Comparison of ENCODE assay signal across 27 cellular contexts in the genomic region with DNA sequence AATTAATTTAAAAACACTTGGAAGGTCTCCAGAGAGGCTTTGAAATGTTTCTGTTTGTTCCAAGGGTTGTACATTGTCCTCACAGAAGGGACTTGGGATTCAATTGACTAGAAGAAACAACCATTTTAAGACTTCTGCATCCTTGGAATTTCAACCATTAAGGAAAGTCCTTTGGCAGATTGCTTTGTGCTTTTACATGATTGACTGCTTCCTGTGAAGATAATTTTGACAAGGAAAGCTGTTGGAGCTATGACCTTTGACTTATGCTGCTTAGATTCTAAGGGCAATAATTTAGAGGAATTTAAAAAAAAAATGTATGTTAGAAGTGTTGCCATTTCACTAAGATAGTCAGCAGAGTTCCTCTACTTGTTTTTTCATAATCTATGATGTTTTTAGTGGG.
DNase-seq lines count a peak whose midpoint lies in the region; ATAC-seq and TF ChIP-seq lines count a peak whose summit lies in the region.
"Had no signal": no experiment of that assay in that cellular context is flagged by ENCODE, and none has a peak within 500 bp of the region (broad histone marks: within the 10 kb centered on the region; RNA-seq: fewer than 3 reads in every experiment).

No MANE protein-coding gene starts in this region.

- no peak for ATAC-seq in activated naive CD8-positive, alpha-beta T cell treated with anti-CD3 and anti-CD28 coated beads, Interleukin-2, amount 50 U/mL, for 24 hours
- no peak for ATAC-seq in central memory CD8-positive, alpha-beta T cell (replicated peaks; ENCODE audit: extremely low read depth, poor library complexity, severe bottlenecking)
- no peak for ATAC-seq in natural killer cell
- no peak for ATAC-seq in HG03439 (IDR thresholded peaks at IDR 0.05; ENCODE audit: unreplicated experiment)
- ATAC-seq: left lung; psoas muscle; stimulated activated effector memory CD8-positive, alpha-beta T cell treated with anti-CD3 and anti-CD28 coated beads, Interleukin-12 subunit alpha, Interleukin-12 subunit beta, amount 100 ng/mL, for 72 hours had no signal

- no peak for DNase-seq in activated naive CD8-positive, alpha-beta T cell treated with anti-CD3 and anti-CD28 coated beads, Interleukin-2, amount 50 U/mL, for 24 hours
- no peak for DNase-seq in activated naive CD8-positive, alpha-beta T cell treated with anti-CD3 and anti-CD28 coated beads for 36 hours
- no peak for DNase-seq in central memory CD8-positive, alpha-beta T cell (ENCODE audit: low spot score in 2 of 2)
- no peak for DNase-seq in natural killer cell
- DNase-seq in GM20000 (ENCODE audit: low spot score), result no peak
- DNase-seq in tibial nerve (ENCODE audit: low spot score in 2 of 2), result no peak
- no peak for DNase-seq in HuH-7 (ENCODE audit: low spot score)
- DNase-seq: activated CD4-positive, alpha-beta T cell treated with anti-CD3 and anti-CD28 coated beads for 48 hours; activated naive CD4-positive, alpha-beta T cell treated with anti-CD3 and anti-CD28 coated beads, Interleukin-2, amount 50 U/mL, for 16 hours; activated T-cell treated with anti-CD3 and anti-CD28 coated beads for 4 hours; CD4-positive, CD25-positive, alpha-beta regulatory T cell; DMS 273 treated with DMSO at 0.1 percent for 48 hours; erythroblast; glutamatergic neuron; left lung; mesendoderm; NCI-H2107; NCI-H510A; occipital lobe; psoas muscle; sigmoid colon; T1000; upper lobe of left lung had no signal

- no peaks in the 10 kb centered on the region for H3K27me3 ChIP-seq in tibial nerve
- H3K27me3 ChIP-seq: left lung, sigmoid colon, upper lobe of left lung had no signal

- TF ChIP-seq CTCF in natural killer cell (IDR thresholded peaks at IDR 0.05) (no peak), GM20000 (IDR thresholded peaks at IDR 0.05; ENCODE audit: extremely low read depth, missing control alignments) (no peak), tibial nerve (IDR thresholded peaks at IDR 0.05) (no peak)

- TF ChIP-seq EP300 in tibial nerve (IDR thresholded peaks at IDR 0.05), result no peak

- no peaks in the 10 kb centered on the region for H3K9me3 ChIP-seq in tibial nerve
- H3K9me3 ChIP-seq: left lung, psoas muscle, sigmoid colon, upper lobe of left lung had no signal

- H3K36me3 ChIP-seq in tibial nerve, result no peaks in the 10 kb centered on the region
- H3K36me3 ChIP-seq: left lung, sigmoid colon, upper lobe of left lung had no signal

- no peak overlapping the region for H3K4me3 ChIP-seq in tibial nerve
- H3K4me3 ChIP-seq: left lung, psoas muscle, sigmoid colon, upper lobe of left lung had no signal

- H3K27me3 Mint-ChIP-seq in activated naive CD8-positive, alpha-beta T cell treated with anti-CD3 and anti-CD28 coated beads, Interleukin-2, amount 50 U/mL, for 24 hours, result no peaks in the 10 kb centered on the region
- H3K27me3 Mint-ChIP-seq in activated naive CD8-positive, alpha-beta T cell treated with anti-CD3 and anti-CD28 coated beads for 36 hours, result no peaks in the 10 kb centered on the region
- no peaks in the 10 kb centered on the region for H3K27me3 Mint-ChIP-seq in central memory CD8-positive, alpha-beta T cell
- H3K27me3 Mint-ChIP-seq in natural killer cell (ENCODE audit: low read depth in 2 of 2), result no peaks in the 10 kb centered on the region
- H3K27me3 Mint-ChIP-seq: CD4-positive, CD25-positive, alpha-beta regulatory T cell had no signal

- H3K4me1 ChIP-seq in tibial nerve, result no peaks in the 10 kb centered on the region
- H3K4me1 ChIP-seq: psoas muscle had no signal

- peaks cover 4% of the 10 kb centered on the region for H3K9me3 Mint-ChIP-seq in activated naive CD8-positive, alpha-beta T cell treated with anti-CD3 and anti-CD28 coated beads, Interleukin-2, amount 50 U/mL, for 24 hours
- H3K9me3 Mint-ChIP-seq in activated naive CD8-positive, alpha-beta T cell treated with anti-CD3 and anti-CD28 coated beads for 36 hours, result peaks cover 5% of the 10 kb centered on the region
- no peaks in the 10 kb centered on the region for H3K9me3 Mint-ChIP-seq in central memory CD8-positive, alpha-beta T cell
- peaks cover 0 to 3% of the 10 kb centered on the region in 2 donors for H3K9me3 Mint-ChIP-seq in natural killer cell
- H3K9me3 Mint-ChIP-seq: activated T-helper 2 cell treated with anti-CD3 and anti-CD28 coated beads, Interferon-gamma antibody, Interleukin-2, Interleukin-4, amounts not matched to agents 10 μg/mL and 5 μg/mL and 100 μg/mL, durations not matched to agents 14 hours and 24 hours and 36 hours; CD4-positive, CD25-positive, alpha-beta regulatory T cell; stimulated activated effector memory CD8-positive, alpha-beta T cell treated with anti-CD3 and anti-CD28 coated beads, Interleukin-12 subunit alpha, Interleukin-12 subunit beta, amount 100 ng/mL, for 72 hours had no signal

- peaks cover 41% of the 10 kb centered on the region for H3K4me1 Mint-ChIP-seq in activated naive CD8-positive, alpha-beta T cell treated with anti-CD3 and anti-CD28 coated beads, Interleukin-2, amount 50 U/mL, for 24 hours
- peaks cover 40% of the 10 kb centered on the region for H3K4me1 Mint-ChIP-seq in activated naive CD8-positive, alpha-beta T cell treated with anti-CD3 and anti-CD28 coated beads for 36 hours
- H3K4me1 Mint-ChIP-seq in central memory CD8-positive, alpha-beta T cell, result peaks cover 47% of the 10 kb centered on the region
- H3K4me1 Mint-ChIP-seq in natural killer cell, result peaks cover 62 to 64% of the 10 kb centered on the region in 2 donors

- H3K4me3 Mint-ChIP-seq in activated naive CD8-positive, alpha-beta T cell treated with anti-CD3 and anti-CD28 coated beads, Interleukin-2, amount 50 U/mL, for 24 hours, result no peak overlapping the region
- no peak overlapping the region for H3K4me3 Mint-ChIP-seq in activated naive CD8-positive, alpha-beta T cell treated with anti-CD3 and anti-CD28 coated beads for 36 hours
- H3K4me3 Mint-ChIP-seq in central memory CD8-positive, alpha-beta T cell, result no peak overlapping the region
- peak overlapping the region; percentile 67 for H3K4me3 Mint-ChIP-seq in natural killer cell
- H3K4me3 Mint-ChIP-seq: CD4-positive, CD25-positive, alpha-beta regulatory T cell had no signal

- intact Hi-C loops in natural killer cell (cut with micrococcal nuclease), result loop anchor here (5.0 to 10.0 kb wide), 3 partner anchors 34 to 484 kb away; partner anchors contain the start of gene TBL1XR1

- no peak overlapping the region for H3K27ac ChIP-seq in tibial nerve
- H3K27ac ChIP-seq: 22Rv1, left lung, psoas muscle, sigmoid colon, upper lobe of left lung had no signal

- peak overlapping the region; percentile 7 for H3K27ac Mint-ChIP-seq in activated naive CD8-positive, alpha-beta T cell treated with anti-CD3 and anti-CD28 coated beads, Interleukin-2, amount 50 U/mL, for 24 hours
- no peak overlapping the region for H3K27ac Mint-ChIP-seq in activated naive CD8-positive, alpha-beta T cell treated with anti-CD3 and anti-CD28 coated beads for 36 hours
- peak overlapping the region; percentile 8 for H3K27ac Mint-ChIP-seq in central memory CD8-positive, alpha-beta T cell (ENCODE audit: low read depth)
- H3K27ac Mint-ChIP-seq in natural killer cell, result peak overlapping the region; percentile 82 to 84
- H3K27ac Mint-ChIP-seq: activated T-helper 2 cell treated with anti-CD3 and anti-CD28 coated beads, Interferon-gamma antibody, Interleukin-2, Interleukin-4, amounts not matched to agents 10 μg/mL and 5 μg/mL and 100 μg/mL, durations not matched to agents 14 hours and 24 hours and 36 hours had no signal

- no peak for TF ChIP-seq POLR2A in tibial nerve (IDR thresholded peaks at IDR 0.05)

- no peaks in the 10 kb centered on the region for H3K36me3 Mint-ChIP-seq in activated naive CD8-positive, alpha-beta T cell treated with anti-CD3 and anti-CD28 coated beads, Interleukin-2, amount 50 U/mL, for 24 hours (ENCODE audit: low read depth)
- H3K36me3 Mint-ChIP-seq in activated naive CD8-positive, alpha-beta T cell treated with anti-CD3 and anti-CD28 coated beads for 36 hours, result peaks cover 4% of the 10 kb centered on the region
- H3K36me3 Mint-ChIP-seq in central memory CD8-positive, alpha-beta T cell (ENCODE audit: insufficient read depth), result peaks cover 1% of the 10 kb centered on the region
- no peaks in the 10 kb centered on the region for H3K36me3 Mint-ChIP-seq in natural killer cell
- H3K36me3 Mint-ChIP-seq: CD4-positive, CD25-positive, alpha-beta regulatory T cell; stimulated activated effector memory CD8-positive, alpha-beta T cell treated with anti-CD3 and anti-CD28 coated beads, Interleukin-12 subunit alpha, Interleukin-12 subunit beta, amount 100 ng/mL, for 72 hours had no signal
